ENCODE assay signal across 8 cellular contexts in the genomic region with DNA sequence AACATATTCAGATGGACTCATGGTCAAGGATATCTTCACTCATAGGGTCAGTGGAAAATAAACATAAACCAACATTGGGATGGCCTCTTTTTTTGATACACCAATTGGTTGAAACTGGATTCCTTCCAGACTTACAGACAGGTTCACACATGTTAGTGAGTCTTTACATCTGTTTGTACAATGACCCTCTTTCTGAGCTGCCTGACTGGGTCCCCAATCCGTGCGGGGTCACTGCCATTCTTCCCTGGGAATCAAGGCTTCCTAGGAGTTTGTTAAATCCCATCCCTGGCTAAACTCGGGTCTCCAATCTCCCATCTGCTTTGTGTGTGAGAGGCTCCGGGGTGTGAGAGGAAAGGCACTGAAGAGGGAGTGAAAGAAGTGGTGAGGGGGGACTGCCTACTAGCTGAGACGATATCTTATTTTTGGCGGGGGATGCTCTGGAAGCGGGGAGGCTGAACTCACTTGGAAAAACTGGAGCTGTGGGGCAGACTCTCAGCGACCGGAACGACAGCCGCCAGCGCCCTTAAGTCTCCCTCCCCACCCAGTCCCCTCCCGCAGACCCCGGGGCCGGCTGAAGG. TPM values are rescaled to one million over a fixed set of nuclear protein-coding genes. Genes with fewer than 3 reads are reported as not detected.
DNase-seq lines count a peak whose midpoint lies in the region; ATAC-seq, FAIRE-seq and TF ChIP-seq lines count a peak whose summit lies in the region.

No MANE protein-coding gene starts in this region.

- H3K27me3 ChIP-seq in GM12878 (replicated peaks in 1 of 2; ENCODE audit: control insufficient read depth in 2 of 2, insufficient read depth in 2 of 2, low read length in 1 of 2) = no peaks in the 10 kb centered on the region
- no peaks in the 10 kb centered on the region for H3K27me3 ChIP-seq in layer of hippocampus (ENCODE audit: control insufficient read depth, insufficient read depth, low read length)
- H3K27me3 ChIP-seq in testis = no peaks in the 10 kb centered on the region

- SMC1A ChIA-PET in GM12878 (lab: Charles Lee; ENCODE audit: uncharacterized antibody, unreplicated experiment) = interaction anchor here (0.8 to 1.8 kb wide), 7 partner anchors 8 to 179 kb away, joined by 3 to 7 read pairs (median 4); no protein-coding TSS in a partner anchor

- H3K4me3 ChIP-seq in GM12878 (peak overlapping the region; percentile 89), testis (peak overlapping the region; percentile 69 to 76)

- POLR2A ChIA-PET in GM12878 (lab: Charles Lee) = interaction anchor here (0.6 to 1.0 kb wide), 2 partner anchors 205 to 838 kb away, joined by 5 read pairs; no protein-coding TSS in a partner anchor

- H3K27ac ChIP-seq in GM12878 (ENCODE audit: control insufficient read depth, insufficient read depth) (peak overlapping the region; percentile 84), layer of hippocampus (ENCODE audit: low read depth, low read length) (peak overlapping the region; percentile 68), testis (peak overlapping the region; percentile 64 to 81)

- no peak for TF ChIP-seq POLR2A in GM12878 (IDR thresholded peaks at IDR 0.05; ENCODE audit: low read depth, low read length)
- no peak for TF ChIP-seq POLR2A in testis (IDR thresholded peaks at IDR 0.05)

- H3K9me3 ChIP-seq in ES-I3 (ENCODE audit: control insufficient read depth, insufficient read depth, low read length) (no peaks in the 10 kb centered on the region), GM12878 (replicated peaks; ENCODE audit: control insufficient read depth, insufficient read depth, low read length) (no peaks in the 10 kb centered on the region), testis (no peaks in the 10 kb centered on the region)

- peak; percentile 23 for FAIRE-seq in GM12878 (lab: Jason Lieb, UNC)

- peak overlapping the region; percentile 97 for H2AFZ ChIP-seq in GM12878 (ENCODE audit: control insufficient read depth, low read depth, low read length)

- CTCF ChIA-PET in GM12878 (lab: Yijun Ruan, JAX) = interaction anchor here (0.7 to 2.5 kb wide), 15 partner anchors 14 to 227 kb away, joined by 3 to 13 read pairs (median 3); partner anchors contain the start of gene POLI

- RAD21 ChIA-PET in GM12878 (lab: Charles Lee; ENCODE audit: unreplicated experiment) = interaction anchor here (0.8 to 1.7 kb wide), 7 partner anchors 26 to 134 kb away, joined by 3 to 9 read pairs (median 4); partner anchors contain the start of gene MBD2

- DNase-seq in LHCN-M2 (ENCODE audit: low read depth) = peak; percentile 8
- DNase-seq in GM12878 (ENCODE audit: low read depth, low spot score) = no peak
- no peak for DNase-seq in testis
- DNase-seq in AG20443 (ENCODE audit: low spot score) = no peak

- in situ Hi-C loops in GM12878 (cut with MboI) = loop anchor here (10.0 kb wide), 1 partner anchor 132 kb away; the partner anchor contains the start of gene MBD2

- intact Hi-C loops in GM12878 (cut with micrococcal nuclease; ENCODE audit: unreplicated experiment) = loop anchor here (1.0 kb wide), 2 partner anchors 72 to 133 kb away; partner anchors contain the start of gene MBD2
- intact Hi-C loops in testis (cut with DNase I; ENCODE audit: low total_unique reads) = no loop called here

- no peak for TF ChIP-seq RAD21 in GM12878 (IDR thresholded peaks at IDR 0.05; ENCODE audit: insufficient read depth, low read depth, low read length)

- ATAC-seq in GM21528 (IDR thresholded peaks at IDR 0.05; ENCODE audit: low FRiP score, unreplicated experiment) (peak; percentile 51), GM12878 (peak; percentile 73), HG02798 (IDR thresholded peaks at IDR 0.05; ENCODE audit: poor library complexity, unreplicated experiment) (no peak)

- TF ChIP-seq CTCF in GM12878 (IDR thresholded peaks at IDR 0.05 in 2 of 3, conservative IDR thresholded peaks at IDR 0.05 in 1 of 3; ENCODE audit: control insufficient read depth in 2 of 3, extremely low read depth in 1 of 3, insufficient read depth in 1 of 3, low read depth in 3 of 3, low read length in 3 of 3) (no peak), testis (IDR thresholded peaks at IDR 0.05) (no peak)

- H3K4me1 ChIP-seq in ES-I3 (ENCODE audit: insufficient read depth, low read length) (no peaks in the 10 kb centered on the region; the same call in 1 of the 2 replicates), GM12878 (ENCODE audit: control insufficient read depth, insufficient read depth, low read length) (peaks cover 3% of the 10 kb centered on the region), testis (no peaks in the 10 kb centered on the region)

- H3K36me3 ChIP-seq in ES-I3 (ENCODE audit: insufficient read depth, low read length) (peaks cover 7% of the 10 kb centered on the region), GM12878 (ENCODE audit: control insufficient read depth in 2 of 2, insufficient read depth in 2 of 2, low read length in 1 of 2) (0 out of 4 replicates have a peak, but pooled peaks cover 0 to 3% of the 10 kb centered on the region in 2 experiments), testis (ENCODE audit: low read depth, missing control alignments) (no peaks in the 10 kb centered on the region)

- 2% methylated on average over 15 of the region's 15 CpGs for WGBS in GM12878 (ENCODE audit: insufficient coverage, insufficient replicate concordance, low lambda C conversion rate, missing lambda C conversion rate)
- 0 to 2% methylated on average over 14 to 15 of the region's 15 CpGs for WGBS in testis, 2 donors

- BruUV-seq in GM12878 (replicated peaks; lab: Mats Ljungman, UMichigan) = TSS peak; percentile 78

- peak overlapping the region; percentile 93 for H3K4me2 ChIP-seq in GM12878 (ENCODE audit: control insufficient read depth, insufficient read depth)

- no peak for TF ChIP-seq EP300 in GM12878 (IDR thresholded peaks at IDR 0.05; ENCODE audit: borderline replicate concordance in 1 of 2, control insufficient read depth in 1 of 2, low read depth in 2 of 2, low read length in 2 of 2)

- peaks cover 12% of the 10 kb centered on the region for H3K79me2 ChIP-seq in GM12878 (ENCODE audit: control insufficient read depth, insufficient read depth, low read length)

- no peaks in the 10 kb centered on the region for H4K20me1 ChIP-seq in GM12878 (ENCODE audit: control insufficient read depth, insufficient read depth)

- H3K9ac ChIP-seq in ES-I3 (ENCODE audit: low read depth, low read length) (peak overlapping the region; percentile 79), GM12878 (ENCODE audit: control insufficient read depth, insufficient read depth, low read length) (peak overlapping the region; percentile 91)

TF ChIP-seq in GM12878, 131 proteins besides CTCF, POLR2A, EP300 and RAD21 (continues in another document):
- TF ChIP-seq YBX1 (IDR thresholded peaks at IDR 0.05) (no peak), CHD1 (IDR thresholded peaks at IDR 0.05; ENCODE audit: low read depth, low read length) (no peak), STAT1 (conservative IDR thresholded peaks at IDR 0.05) (no peak), NRF1 (conservative IDR thresholded peaks at IDR 0.05; ENCODE audit: low read depth, low read length) (no peak), ETV6 (conservative IDR thresholded peaks at IDR 0.05 in 1 of 2, IDR thresholded peaks at IDR 0.05 in 1 of 2; ENCODE audit: borderline replicate concordance in 1 of 2, low read depth in 1 of 2) (no peak)

RNA-seq across cellular contexts. Expression of gene STARD6, which starts 0.5 kb away (rescaled TPM):
- total RNA-seq in LHCN-M2 (2014; rRNA removed) (not detected in 2 replicates), GM12878 (2014; rRNA removed) (0.34 TPM in 1 of 2 replicates, not detected in the other), GM12878 (2014; rRNA removed; fragmentation: Illumina TruSeq; extraction: Trizol) (0.18 and 0.28 TPM in 2 replicates), GM12878 (2021) (0.33 TPM in 1 of 2 replicates, not detected in the other), testis (1 to 10 TPM; 4.4 to 5.7 TPM)
- 0.16 TPM for polyA plus RNA-seq in LHCN-M2 (2012)
- total RNA-seq in GM12878 (2013; cell fraction: nucleolus; rRNA removed) = not detected in 2 replicates
- polyA plus RNA-seq in GM12878 (2011; ENCODE audit: low read depth) = 0.89 TPM
- polyA plus RNA-seq in GM12878 (2011; rRNA removed) (0.10 TPM in 1 of 2 replicates, not detected in the other), GM12878 (2014; fragmentation: Illumina TruSeq; extraction: Trizol) (0.84 TPM in 1 of 2 replicates, not detected in the other), GM12878 (2014; fragmentation: Nextera tagmentation; extraction: Ambion mirVana) (under 1 TPM; 0.35 to 0.45 TPM), GM12878 (2014; rRNA removed) (0.30 TPM in 1 of 2 replicates, not detected in the other), GM12878 (2016; fragmentation: Nextera tagmentation; extraction: Ambion mirVana) (under 1 TPM in 1 of 2 experiments, not detected in 1; 0.84 TPM), testis (ENCODE audit: insufficient read depth, low read depth, low replicate concordance) (42.6 TPM)
- polyA plus RNA-seq in GM12878 (2011; cell fraction: cytosol; rRNA removed) = not detected in 2 replicates
- not detected in 2 replicates for polyA plus RNA-seq in GM12878 (2011; cell fraction: nucleus; rRNA removed)
- not detected in 2 replicates for polyA plus RNA-seq in GM12878 (2012)
- polyA minus RNA-seq in GM12878 (2011; rRNA and poly(A)+ RNA removed) = not detected in 2 replicates
- not detected in 2 replicates for polyA minus RNA-seq in GM12878 (2011; cell fraction: cytosol; rRNA and poly(A)+ RNA removed)
- not detected in 2 replicates for polyA minus RNA-seq in GM12878 (2011; cell fraction: nucleus; rRNA and poly(A)+ RNA removed)

RNA-seq across cellular contexts. Expression of gene C18orf54, which starts 0.5 kb away (rescaled TPM):
- 7.6 and 11.1 TPM in 2 replicates for total RNA-seq in LHCN-M2 (2014; rRNA removed)
- 2.5 TPM for polyA plus RNA-seq in LHCN-M2 (2012)
- total RNA-seq in GM12878 (2013; cell fraction: nucleolus; rRNA removed) = 9.4 and 10.1 TPM in 2 replicates
- total RNA-seq in GM12878 (2014; rRNA removed) = 2.5 TPM in 2 replicates
- total RNA-seq in GM12878 (2014; rRNA removed; fragmentation: Illumina TruSeq; extraction: Trizol) = 2.5 and 2.6 TPM in 2 replicates
- 3.8 and 4.0 TPM in 2 replicates for total RNA-seq in GM12878 (2021)
- 0.80 TPM for polyA plus RNA-seq in GM12878 (2011; ENCODE audit: low read depth)
- polyA plus RNA-seq in GM12878 (2011; rRNA removed) = 4.5 and 7.0 TPM in 2 replicates
- polyA plus RNA-seq in GM12878 (2011; cell fraction: cytosol; rRNA removed) = 0.87 and 1.5 TPM in 2 replicates
- 4.0 TPM in 2 replicates for polyA plus RNA-seq in GM12878 (2011; cell fraction: nucleus; rRNA removed)
- 1.5 and 3.1 TPM in 2 replicates for polyA plus RNA-seq in GM12878 (2012)
- 3.1 and 4.1 TPM in 2 replicates for polyA plus RNA-seq in GM12878 (2014; fragmentation: Illumina TruSeq; extraction: Trizol)
- 1 to 10 TPM; 1.2 to 1.5 TPM for polyA plus RNA-seq in GM12878 (2014; fragmentation: Nextera tagmentation; extraction: Ambion mirVana)
- polyA plus RNA-seq in GM12878 (2014; rRNA removed) = 1.2 and 2.0 TPM in 2 replicates
- 1 to 10 TPM; 7.4 to 7.6 TPM for polyA plus RNA-seq in GM12878 (2016; fragmentation: Nextera tagmentation; extraction: Ambion mirVana)
- polyA minus RNA-seq in GM12878 (2011; rRNA and poly(A)+ RNA removed) = 1.8 and 3.6 TPM in 2 replicates
- polyA minus RNA-seq in GM12878 (2011; cell fraction: cytosol; rRNA and poly(A)+ RNA removed) = 2.8 and 7.1 TPM in 2 replicates
- 4.2 and 7.2 TPM in 2 replicates for polyA minus RNA-seq in GM12878 (2011; cell fraction: nucleus; rRNA and poly(A)+ RNA removed)
- total RNA-seq in testis = 10 to 100 TPM; 11.7 to 16.0 TPM
- 18.2 TPM for polyA plus RNA-seq in testis (ENCODE audit: insufficient read depth, low read depth, low replicate concordance)
